12 cellular contexts compared by ENCODE assay signal in the genomic region with DNA sequence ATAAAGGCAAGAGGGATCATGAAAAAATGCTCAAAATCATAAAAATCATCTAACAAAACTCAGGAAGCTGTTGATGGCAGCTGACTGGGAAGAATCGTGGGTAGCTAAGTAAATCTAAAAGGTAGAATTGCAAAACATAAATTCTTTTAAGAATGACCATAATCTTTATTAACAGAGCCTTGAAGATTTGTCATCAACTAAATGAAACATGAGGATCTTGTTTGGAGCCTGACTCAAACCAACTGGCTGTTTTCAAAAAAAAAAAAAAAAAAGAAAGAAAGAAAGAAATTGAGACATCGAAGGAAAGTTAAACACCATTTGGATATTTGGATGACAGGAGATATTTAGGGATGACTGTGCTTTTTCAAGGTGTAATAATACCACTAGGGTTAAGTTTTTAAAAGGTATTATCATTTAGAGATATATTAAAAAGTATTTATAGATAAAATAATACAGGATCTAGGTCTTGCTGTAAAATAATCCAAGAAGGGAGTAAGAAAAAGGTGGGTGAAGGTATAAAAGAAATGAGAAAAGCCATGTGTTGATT. TPM values are rescaled to one million over a fixed set of nuclear protein-coding genes. Genes with fewer than 3 reads are reported as not detected.
DNase-seq lines count a peak whose midpoint lies in the region; ATAC-seq and TF ChIP-seq lines count a peak whose summit lies in the region.
"Had no signal": no experiment of that assay in that cellular context is flagged by ENCODE, and none has a peak within 500 bp of the region (broad histone marks: within the 10 kb centered on the region; RNA-seq: fewer than 3 reads in every experiment).

No MANE protein-coding gene starts in this region.

- peaks cover 94% of the 10 kb centered on the region for H3K79me2 ChIP-seq in PC-3 (ENCODE audit: low read length)

- intact Hi-C loops in PC-3 (cut with micrococcal nuclease) (no loop called here), spleen (cut with DNase I; ENCODE audit: low total_unique reads) (no loop called here)

- CTCF ChIA-PET in activated CD4-positive, alpha-beta T cell treated with anti-CD3 and anti-CD28 coated beads, Interleukin-2, amount 10 ng/mL, durations not matched to agents 7 days and 5 days (lab: Charles Lee), result interaction anchor here (0.7 to 1.7 kb wide), 10 partner anchors 8 to 101 kb away, joined by 3 to 6 read pairs (median 5); no protein-coding TSS in a partner anchor
- CTCF ChIA-PET in PC-3 (lab: Charles Lee), result no interaction called here

- H3K9me3 Mint-ChIP-seq in activated CD4-positive, alpha-beta T cell treated with anti-CD3 and anti-CD28 coated beads, Interleukin-2, amount 10 ng/mL, durations not matched to agents 7 days and 5 days, result no peaks in the 10 kb centered on the region

- no peak for ATAC-seq in PC-3
- no peak for ATAC-seq in HG03520 (IDR thresholded peaks at IDR 0.05; ENCODE audit: unreplicated experiment)

- peak overlapping the region; percentile 20 for H3K4me3 Mint-ChIP-seq in activated CD4-positive, alpha-beta T cell treated with anti-CD3 and anti-CD28 coated beads, Interleukin-2, amount 10 ng/mL, durations not matched to agents 7 days and 5 days

- H3K36me3 ChIP-seq in PC-3 (ENCODE audit: low read depth, low read length) (peaks cover 45% of the 10 kb centered on the region), spleen (peaks cover 0 to 91% (median 10%) of the 10 kb centered on the region in 6 donors), H7 (replicated peaks; ENCODE audit: control insufficient read depth, insufficient read depth, low read length) (no peaks in the 10 kb centered on the region)
- H3K36me3 ChIP-seq: cardiac muscle cell had no signal

- peaks cover 58% of the 10 kb centered on the region for H3K36me3 Mint-ChIP-seq in activated CD4-positive, alpha-beta T cell treated with anti-CD3 and anti-CD28 coated beads, Interleukin-2, amount 10 ng/mL, durations not matched to agents 7 days and 5 days (ENCODE audit: low read depth)

- no peaks in the 10 kb centered on the region for H3F3A ChIP-seq in PC-3 (ENCODE audit: low read length, unreplicated experiment)

- H2AFZ ChIP-seq in PC-3 (ENCODE audit: low read length), result no peak overlapping the region

- H3K27ac Mint-ChIP-seq in activated CD4-positive, alpha-beta T cell treated with anti-CD3 and anti-CD28 coated beads, Interleukin-2, amount 10 ng/mL, durations not matched to agents 7 days and 5 days, result peak overlapping the region; percentile 80

- no peak overlapping the region for H3K9ac ChIP-seq in PC-3 (ENCODE audit: low read length)

- H4K20me1 ChIP-seq in PC-3 (ENCODE audit: low read length), result peaks cover 4% of the 10 kb centered on the region; the same call in 1 of the 2 replicates

- H3K4me3 ChIP-seq in PC-3 (ENCODE audit: low read length), result no peak overlapping the region
- no peak overlapping the region for H3K4me3 ChIP-seq in spleen
- no peak overlapping the region for H3K4me3 ChIP-seq in H7 (ENCODE audit: insufficient read depth, low read depth, low read length)
- H3K4me3 ChIP-seq: cardiac muscle cell had no signal

- H3K9me2 ChIP-seq in PC-3 (replicated peaks; ENCODE audit: low read length), result no peaks in the 10 kb centered on the region

- TF ChIP-seq CTCF in PC-3 (conservative IDR thresholded peaks at IDR 0.05; ENCODE audit: low read depth, low read length) (no peak), spleen (IDR thresholded peaks at IDR 0.05 in 8 of 11, conservative IDR thresholded peaks at IDR 0.05 in 3 of 11) (no peak)

- H3K27ac ChIP-seq in PC-3 (ENCODE audit: low read length) (0 out of 2 replicates have a peak overlapping the region, but pooled peaks have one; percentile 7), spleen (peak overlapping the region; percentile 36 to 98 (median 52))
- H3K27ac ChIP-seq: cardiac muscle cell had no signal

- H3K4me1 ChIP-seq in PC-3 (ENCODE audit: insufficient read depth, low read length) (peaks cover 49% of the 10 kb centered on the region), spleen (peaks cover 71 to 100% (median 97%) of the 10 kb centered on the region in 6 donors)

- H3K27me3 Mint-ChIP-seq in activated CD4-positive, alpha-beta T cell treated with anti-CD3 and anti-CD28 coated beads, Interleukin-2, amount 10 ng/mL, durations not matched to agents 7 days and 5 days, result no peaks in the 10 kb centered on the region

- DNase-seq in activated CD4-positive, alpha-beta T cell treated with anti-CD3 and anti-CD28 coated beads, Interleukin-2, amount 10 ng/mL, durations not matched to agents 7 days and 5 days, result no peak
- no peak for DNase-seq in activated CD4-positive, alpha-beta T cell treated with anti-CD3 and anti-CD28 coated beads, Interleukin-2, amount 50 U/mL, for 4 hours
- peak; percentile 29 for DNase-seq in PC-3
- DNase-seq in erythroblast (lab: John Stamatoyannopoulos, UW), result no peak
- no peak for DNase-seq in spleen
- no peak for DNase-seq in T1000 (lab: John Stamatoyannopoulos, UW)
- no peak for DNase-seq in H7
- DNase-seq: kidney glomerular epithelial cell, NCI-H1417 treated with DMSO at 0.1 percent for 48 hours had no signal

- BruUV-seq in PC-3 (replicated peaks; lab: Mats Ljungman, UMichigan), result no TSS peak

- 51 to 63% (median 54%) methylated on average over 2 of the region's 2 CpGs for WGBS in spleen, 5 donors

- H3K4me1 Mint-ChIP-seq in activated CD4-positive, alpha-beta T cell treated with anti-CD3 and anti-CD28 coated beads, Interleukin-2, amount 10 ng/mL, durations not matched to agents 7 days and 5 days, result peaks cover 66% of the 10 kb centered on the region

- no peak overlapping the region for H3K4me2 ChIP-seq in PC-3 (ENCODE audit: low read length)

- H3K27me3 ChIP-seq in PC-3 (ENCODE audit: low read length), result no peaks in the 10 kb centered on the region
- H3K27me3 ChIP-seq in spleen (replicated peaks in 1 of 7), result no peaks in the 10 kb centered on the region
- peaks cover 3% of the 10 kb centered on the region; the same call in 1 of the 2 replicates for H3K27me3 ChIP-seq in H7 (ENCODE audit: control insufficient read depth, insufficient read depth, low read length)
- H3K27me3 ChIP-seq: cardiac muscle cell had no signal

- no peaks in the 10 kb centered on the region for H3K9me3 ChIP-seq in PC-3 (ENCODE audit: low read length)
- no peaks in the 10 kb centered on the region for H3K9me3 ChIP-seq in spleen

- peak; percentile 9 for TF ChIP-seq POLR2A in erythroblast (IDR thresholded peaks at IDR 0.05; ENCODE audit: low read length)
- no peak for TF ChIP-seq POLR2A in spleen (IDR thresholded peaks at IDR 0.05)

- POLR2A ChIA-PET in activated CD4-positive, alpha-beta T cell treated with anti-CD3 and anti-CD28 coated beads, Interleukin-2, amount 10 ng/mL, durations not matched to agents 7 days and 5 days (lab: Charles Lee), result interaction anchor here (0.7 to 1.1 kb wide), 2 partner anchors 29 to 30 kb away, joined by 3 read pairs; no protein-coding TSS in a partner anchor
- POLR2A ChIA-PET in PC-3 (lab: Charles Lee; ENCODE audit: unreplicated experiment), result no interaction called here

RNA-seq across cellular contexts. Expression of gene CD34, which starts 48.6 kb away (rescaled TPM):
- under 1 TPM in 1 of 2 experiments, not detected in 1; 0.05 TPM for total RNA-seq in activated CD4-positive, alpha-beta T cell treated with anti-CD3 and anti-CD28 coated beads, Interleukin-2, amount 10 ng/mL, durations not matched to agents 7 days and 5 days
- total RNA-seq in PC-3 (2014; rRNA removed) (not detected in 2 replicates), spleen (10 to 100 TPM; 12.6 to 31.5 (median 22.0) TPM)
- 10 to 100 TPM in 1 of 3 donors, 1 to 10 TPM in 2; 5.1 to 17.7 (median 6.7) TPM for polyA plus RNA-seq in spleen
- total RNA-seq in H7 (2014; rRNA removed; shearing (Covaris generic)), result not detected in 2 replicates
- total RNA-seq: G401 had no signal

Comparison
In these comparisons a context has a peak if more than half of its experiments do, and no peak if none do; other contexts are left out.
1. RNA of gene CD34, which starts 48.6 kb away (total RNA-seq): 12.6 to 31.5 TPM in spleen; 0.05 TPM in activated CD4-positive, alpha-beta T cell treated with anti-CD3 and anti-CD28 coated beads, Interleukin-2, amount 10 ng/mL, durations not matched to agents 7 days and 5 days, not detected in PC-3 and not detected in H7; every median in the first group is over 10 times any median in the second.